ENCODE assay signal across 18 cellular contexts in genomic region chr18:74184875-74185274, GRCh38. TPM values are rescaled to one million over a fixed set of nuclear protein-coding genes. Genes with fewer than 3 reads are reported as not detected.
DNase-seq lines count a peak whose midpoint lies in the region; ATAC-seq and TF ChIP-seq lines count a peak whose summit lies in the region.
"Had no signal": no experiment of that assay in that cellular context is flagged by ENCODE, and none has a peak within 500 bp of the region (broad histone marks: within the 10 kb centered on the region; RNA-seq: fewer than 3 reads in every experiment).

No MANE protein-coding gene starts in this region.

- H3K4me3 ChIP-seq in HAP-1, result no peak overlapping the region
- H3K4me3 ChIP-seq in NT2/D1 (ENCODE audit: insufficient read length, low read depth), result no peak overlapping the region
- H3K4me3 ChIP-seq in neural progenitor cell, result no peak overlapping the region

- H3F3A ChIP-seq in neural progenitor cell (ENCODE audit: low read depth), result no peaks in the 10 kb centered on the region

- no peak overlapping the region for H3K4me3 Mint-ChIP-seq in neural progenitor cell
- H3K4me3 Mint-ChIP-seq in activated naive CD8-positive, alpha-beta T cell treated with anti-CD3 and anti-CD28 coated beads, Interleukin-2, amount 50 U/mL, for 24 hours, result no peak overlapping the region
- H3K4me3 Mint-ChIP-seq: CD4-positive, CD25-positive, alpha-beta regulatory T cell had no signal

- ATAC-seq in esophagus mucosa, result peak; percentile 37
- no peak for ATAC-seq in activated naive CD8-positive, alpha-beta T cell treated with anti-CD3 and anti-CD28 coated beads, Interleukin-2, amount 50 U/mL, for 24 hours
- no peak for ATAC-seq in omental fat pad (ENCODE audit: low FRiP score)
- ATAC-seq: SK-N-SH treated with all-trans-retinoic acid at 6 μM for 48 hours had no signal

- H3K4me1 ChIP-seq in HAP-1 (no peaks in the 10 kb centered on the region), NT2/D1 (ENCODE audit: insufficient read depth, insufficient read length) (no peaks in the 10 kb centered on the region), neural progenitor cell (peaks cover 16% of the 10 kb centered on the region)

- peaks cover 8% of the 10 kb centered on the region for H3K4me1 Mint-ChIP-seq in neural progenitor cell
- no peaks in the 10 kb centered on the region for H3K4me1 Mint-ChIP-seq in activated naive CD8-positive, alpha-beta T cell treated with anti-CD3 and anti-CD28 coated beads, Interleukin-2, amount 50 U/mL, for 24 hours
- H3K4me1 Mint-ChIP-seq: CD4-positive, CD25-positive, alpha-beta regulatory T cell had no signal

- DNase-seq in HAP-1 (ENCODE audit: low spot score in 2 of 2), result peak; percentile 4 to 18
- DNase-seq in NT2/D1 (ENCODE audit: low read depth, low spot score), result peak; percentile 11
- no peak for DNase-seq in neural progenitor cell (ENCODE audit: low spot score)
- DNase-seq in NCI-H345 treated with DMSO at 0.1 percent for 48 hours (lab: John Stamatoyannopoulos, UW; ENCODE audit: unreplicated experiment), result no peak
- no peak for DNase-seq in activated naive CD8-positive, alpha-beta T cell treated with anti-CD3 and anti-CD28 coated beads, Interleukin-2, amount 50 U/mL, for 24 hours
- DNase-seq in omental fat pad (ENCODE audit: low spot score), result no peak
- DNase-seq: CD4-positive, CD25-positive, alpha-beta regulatory T cell; DMS79; Kasumi-1; MM.1S; NCI-H1048; NCI-H1417 treated with DMSO at 0.1 percent for 48 hours; NCI-H187; NCI-H2107; NCI-H2227 treated with DMSO at 0.1 percent for 48 hours; NCI-H524 had no signal

- H3K27me3 ChIP-seq in HAP-1 (ENCODE audit: low read depth), result no peaks in the 10 kb centered on the region
- H3K27me3 ChIP-seq in NT2/D1 (ENCODE audit: insufficient read depth, insufficient read length), result no peaks in the 10 kb centered on the region
- H3K27me3 ChIP-seq in neural progenitor cell, result no peaks in the 10 kb centered on the region

- TF ChIP-seq CTCF in neural progenitor cell (IDR thresholded peaks at IDR 0.05) (no peak), omental fat pad (IDR thresholded peaks at IDR 0.05) (no peak)

- H3K27ac ChIP-seq in neural progenitor cell, result no peak overlapping the region

- H3K27me3 Mint-ChIP-seq in neural progenitor cell (ENCODE audit: insufficient read depth, low read depth), result no peaks in the 10 kb centered on the region
- peaks cover 6% of the 10 kb centered on the region for H3K27me3 Mint-ChIP-seq in activated naive CD8-positive, alpha-beta T cell treated with anti-CD3 and anti-CD28 coated beads, Interleukin-2, amount 50 U/mL, for 24 hours

- H4K20me1 ChIP-seq in neural progenitor cell (ENCODE audit: low read depth), result no peaks in the 10 kb centered on the region

- peak overlapping the region; percentile 16 for H3K4me2 ChIP-seq in neural progenitor cell

- H3K36me3 ChIP-seq in HAP-1 (replicated peaks) (no peaks in the 10 kb centered on the region), NT2/D1 (ENCODE audit: insufficient read depth, insufficient read length, low read length) (no peaks in the 10 kb centered on the region), neural progenitor cell (no peaks in the 10 kb centered on the region)

- in situ Hi-C loops in HAP-1 (cut with MboI; ENCODE audit: low sequenced_read_pairs), result loop anchor here (25.0 kb wide), 1 partner anchor 302 kb away; the partner anchor contains the start of gene CNDP2

- H2AFZ ChIP-seq in neural progenitor cell (replicated peaks), result no peak overlapping the region

- no peak overlapping the region for H3K27ac Mint-ChIP-seq in neural progenitor cell
- no peak overlapping the region for H3K27ac Mint-ChIP-seq in activated naive CD8-positive, alpha-beta T cell treated with anti-CD3 and anti-CD28 coated beads, Interleukin-2, amount 50 U/mL, for 24 hours
- H3K27ac Mint-ChIP-seq: CD4-positive, CD25-positive, alpha-beta regulatory T cell had no signal

- no peaks in the 10 kb centered on the region for H3K79me2 ChIP-seq in neural progenitor cell (ENCODE audit: low read depth)

- H3K9ac ChIP-seq in NT2/D1 (ENCODE audit: insufficient read length, low read depth), result no peak overlapping the region
- no peak overlapping the region for H3K9ac ChIP-seq in neural progenitor cell

- H3K9me3 ChIP-seq in HAP-1 (no peaks in the 10 kb centered on the region), NT2/D1 (ENCODE audit: insufficient read depth, low read length) (no peaks in the 10 kb centered on the region), neural progenitor cell (ENCODE audit: low read depth) (no peaks in the 10 kb centered on the region)

- H3K36me3 Mint-ChIP-seq in neural progenitor cell, result no peaks in the 10 kb centered on the region
- no peaks in the 10 kb centered on the region for H3K36me3 Mint-ChIP-seq in activated naive CD8-positive, alpha-beta T cell treated with anti-CD3 and anti-CD28 coated beads, Interleukin-2, amount 50 U/mL, for 24 hours (ENCODE audit: low read depth)
- H3K36me3 Mint-ChIP-seq: CD4-positive, CD25-positive, alpha-beta regulatory T cell had no signal

- peaks cover 2% of the 10 kb centered on the region for H3K9me3 Mint-ChIP-seq in neural progenitor cell
- H3K9me3 Mint-ChIP-seq in activated naive CD8-positive, alpha-beta T cell treated with anti-CD3 and anti-CD28 coated beads, Interleukin-2, amount 50 U/mL, for 24 hours, result no peaks in the 10 kb centered on the region

RNA-seq across cellular contexts. Expression of gene TIMM21, which starts 36.6 kb away (rescaled TPM):
- total RNA-seq in esophagus mucosa, result 23.2 TPM
- total RNA-seq in neural progenitor cell (ENCODE audit: low replicate concordance), result 24.0 and 28.4 TPM in 2 replicates
- 10 to 100 TPM; 33.9 to 44.5 (median 38.8) TPM for total RNA-seq in omental fat pad

RNA-seq across cellular contexts. Expression of gene FBXO15, which starts 37.2 kb away (rescaled TPM):
- total RNA-seq in esophagus mucosa (0.76 TPM), neural progenitor cell (ENCODE audit: low replicate concordance) (2.2 and 2.8 TPM in 2 replicates), omental fat pad (under 1 TPM in 3 of 4 donors, not detected in 1; 0.28 to 0.60 (median 0.50) TPM)
- total RNA-seq: CD4-positive, CD25-positive, alpha-beta regulatory T cell had no signal

Comparison
In these comparisons a context has a peak if more than half of its experiments do, and no peak if none do; other contexts are left out.
1. DNase-seq: peak in HAP-1 (2 of 2) and NT2/D1 (single experiment); none in neural progenitor cell (single experiment), NCI-H345 treated with DMSO at 0.1 percent for 48 hours (single experiment), activated naive CD8-positive, alpha-beta T cell treated with anti-CD3 and anti-CD28 coated beads, Interleukin-2, amount 50 U/mL, for 24 hours (single experiment) and omental fat pad (single experiment).